In the genomic region with DNA sequence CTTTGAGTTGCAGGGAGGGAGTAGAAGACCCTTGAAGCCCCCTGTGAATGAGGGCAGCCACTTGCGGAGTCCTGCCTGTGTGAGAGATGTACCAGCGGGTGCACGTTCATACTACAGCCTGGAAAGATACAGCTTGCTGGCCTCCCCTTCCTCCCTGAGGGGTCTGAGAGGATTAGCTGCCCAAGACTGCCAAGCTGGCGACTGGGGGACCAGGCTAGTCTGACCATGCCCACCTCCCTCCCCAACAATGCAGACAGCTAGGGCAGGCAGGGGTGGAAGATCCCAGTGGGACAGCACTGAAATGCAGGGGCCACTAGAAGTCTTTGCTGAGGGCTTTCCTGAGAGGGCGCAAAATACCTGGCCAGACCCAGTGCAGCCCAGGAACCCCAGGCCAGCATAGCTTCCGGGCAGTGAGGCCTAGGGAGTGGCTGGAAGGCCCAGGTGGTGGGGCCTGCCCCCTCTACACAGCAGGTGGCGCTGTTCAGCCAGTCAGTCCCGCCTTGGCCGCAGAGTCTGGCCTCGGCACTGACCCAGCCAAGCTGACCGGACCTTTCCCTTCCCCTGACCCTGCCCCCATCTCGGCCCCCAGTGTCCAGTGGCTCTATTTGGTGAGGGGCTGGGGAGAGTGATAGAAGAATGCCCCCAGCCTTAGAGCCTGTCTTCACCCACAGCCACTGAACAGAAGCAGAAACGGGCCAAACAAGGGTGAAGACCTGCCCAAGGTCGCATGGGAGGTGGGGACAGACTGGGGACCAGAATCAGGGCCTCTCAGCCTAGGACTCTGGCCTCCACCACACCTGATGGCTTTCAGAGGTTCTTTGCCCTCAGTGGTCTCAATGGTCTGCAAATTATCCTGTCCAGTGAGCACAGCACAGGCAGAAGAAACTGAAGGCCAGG, we compare ENCODE assay signal across 8 cellular contexts. TPM values are rescaled to one million over a fixed set of nuclear protein-coding genes. Genes with fewer than 3 reads are reported as not detected.
A peak's percentile ranks its signal among the peaks of the same experiment; 100 is the strongest.
DNase-seq lines count a peak whose midpoint lies in the region; ATAC-seq lines count a peak whose summit lies in the region.

No MANE protein-coding gene starts in this region.

- no peak overlapping the region for H3K4me3 Mint-ChIP-seq in activated naive CD4-positive, alpha-beta T cell treated with anti-CD3 and anti-CD28 coated beads, Interleukin-2, amount 10 ng/mL, durations not matched to agents 7 days and 5 days

- no peaks in the 10 kb centered on the region for H3K36me3 Mint-ChIP-seq in activated naive CD4-positive, alpha-beta T cell treated with anti-CD3 and anti-CD28 coated beads, Interleukin-2, amount 10 ng/mL, durations not matched to agents 7 days and 5 days

- no peaks in the 10 kb centered on the region for H3K9me3 Mint-ChIP-seq in activated naive CD4-positive, alpha-beta T cell treated with anti-CD3 and anti-CD28 coated beads, Interleukin-2, amount 10 ng/mL, durations not matched to agents 7 days and 5 days

- peaks cover 2% of the 10 kb centered on the region for H3K4me1 Mint-ChIP-seq in activated naive CD4-positive, alpha-beta T cell treated with anti-CD3 and anti-CD28 coated beads, Interleukin-2, amount 10 ng/mL, durations not matched to agents 7 days and 5 days

- CTCF ChIA-PET in activated naive CD4-positive, alpha-beta T cell treated with anti-CD3 and anti-CD28 coated beads, Interleukin-2, amount 10 ng/mL, durations not matched to agents 7 days and 5 days (lab: Charles Lee): interaction anchor here (0.6 to 3.5 kb wide), 18 partner anchors 8 to 361 kb away, joined by 3 to 27 read pairs (median 4); no protein-coding TSS in a partner anchor

- H3K27ac Mint-ChIP-seq in activated naive CD4-positive, alpha-beta T cell treated with anti-CD3 and anti-CD28 coated beads, Interleukin-2, amount 10 ng/mL, durations not matched to agents 7 days and 5 days: no peak overlapping the region

- ATAC-seq in HG02759 (IDR thresholded peaks at IDR 0.05; ENCODE audit: unreplicated experiment) (peak; percentile 54), HG03342 (IDR thresholded peaks at IDR 0.05; ENCODE audit: unreplicated experiment) (no peak)

- peak; percentile 94 for DNase-seq in GM03348 (ENCODE audit: low spot score)
- peak; percentile 85 for DNase-seq in OCI-M1 (lab: John Stamatoyannopoulos, UW)
- peak; percentile 68 for DNase-seq in activated naive CD4-positive, alpha-beta T cell treated with anti-CD3 and anti-CD28 coated beads, Interleukin-2, amount 10 ng/mL, durations not matched to agents 7 days and 5 days
- DNase-seq in glomerular visceral epithelial cell (ENCODE audit: extremely low spot score): peak; percentile 75
- peak; percentile 56 for DNase-seq in occipital lobe (lab: John Stamatoyannopoulos, UW)
- DNase-seq in NCI-H2171 treated with DMSO at 0.1 percent for 48 hours (lab: John Stamatoyannopoulos, UW): no peak

- peaks cover 45% of the 10 kb centered on the region for H3K27me3 Mint-ChIP-seq in activated naive CD4-positive, alpha-beta T cell treated with anti-CD3 and anti-CD28 coated beads, Interleukin-2, amount 10 ng/mL, durations not matched to agents 7 days and 5 days

RNA-seq across cellular contexts. Expression of a gene that starts 4.8 kb away (rescaled TPM):
- total RNA-seq in occipital lobe: 0.94 TPM

RNA-seq across cellular contexts. Expression of a gene that starts 44.8 kb away (rescaled TPM):
- 39.6 TPM for total RNA-seq in occipital lobe

RNA-seq across cellular contexts. Expression of a gene that starts 45.1 kb away (rescaled TPM):
- 13.3 TPM for total RNA-seq in occipital lobe
